14 cellular contexts compared by ENCODE assay signal in the genomic region with DNA sequence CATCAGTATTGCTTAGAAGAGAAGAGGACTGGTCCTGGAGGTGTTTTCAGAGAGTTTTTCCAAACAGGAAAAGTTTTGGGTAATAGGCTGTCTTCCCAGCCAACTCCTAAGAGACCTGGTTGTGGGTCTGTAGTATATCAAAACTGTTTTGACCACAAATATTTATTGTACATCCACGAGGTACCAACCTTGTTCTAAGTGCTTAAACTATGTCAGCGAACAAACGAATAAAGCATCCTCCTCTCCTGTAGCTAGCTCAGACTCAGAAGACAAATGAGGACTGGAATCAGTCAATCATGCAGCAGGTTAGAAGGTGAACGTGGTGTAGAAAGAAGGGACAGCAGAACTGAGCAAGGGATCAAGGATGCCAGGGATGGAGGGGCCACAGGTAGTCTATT.
DNase-seq lines count a peak whose midpoint lies in the region; ATAC-seq and TF ChIP-seq lines count a peak whose summit lies in the region.
"Had no signal": no experiment of that assay in that cellular context is flagged by ENCODE, and none has a peak within 500 bp of the region (broad histone marks: within the 10 kb centered on the region; RNA-seq: fewer than 3 reads in every experiment).

No MANE protein-coding gene starts in this region.

- ATAC-seq in stimulated activated naive CD8-positive, alpha-beta T cell treated with anti-CD3 and anti-CD28 coated beads, Interleukin-15, amount 100 ng/mL, for 72 hours = peak; percentile 46

- peaks cover 5% of the 10 kb centered on the region for H3K9me3 Mint-ChIP-seq in activated naive CD4-positive, alpha-beta T cell treated with anti-CD3 and anti-CD28 coated beads for 36 hours
- H3K9me3 Mint-ChIP-seq in chondrocyte (ENCODE audit: low read depth) (peaks cover 7% of the 10 kb centered on the region), endothelial cell (ENCODE audit: unreplicated experiment) (no peaks in the 10 kb centered on the region)
- H3K9me3 Mint-ChIP-seq in stimulated activated naive CD8-positive, alpha-beta T cell treated with anti-CD3 and anti-CD28 coated beads, Interleukin-15, amount 100 ng/mL, for 72 hours = peaks cover 6 to 10% of the 10 kb centered on the region in 2 donors

- peak overlapping the region; percentile 70 for H3K27ac ChIP-seq in SJCRH30

- no peak for DNase-seq in activated naive CD4-positive, alpha-beta T cell treated with anti-CD3 and anti-CD28 coated beads for 36 hours
- DNase-seq in activated naive CD4-positive, alpha-beta T cell treated with Interleukin-2 at 50 U/mL for 16 hours = no peak
- DNase-seq in SJCRH30 (no peak), chondrocyte (ENCODE audit: low spot score) (no peak), NCI-H1048 (lab: John Stamatoyannopoulos, UW) (no peak), endothelial cell (ENCODE audit: low spot score) (no peak)
- DNase-seq in stimulated activated naive CD8-positive, alpha-beta T cell treated with anti-CD3 and anti-CD28 coated beads, Interleukin-15, amount 100 ng/mL, for 72 hours = no peak
- no peak for DNase-seq in activated effector memory CD4-positive, alpha-beta T cell treated with anti-CD3 and anti-CD28 coated beads, Interleukin-2, amount 50 U/mL, for 16 hours
- DNase-seq: GOT3, Karpas-422, mammary epithelial cell, NCI-H1417 treated with DMSO at 0.1 percent for 48 hours, retina had no signal

- no peaks in the 10 kb centered on the region for H3K27me3 Mint-ChIP-seq in activated naive CD4-positive, alpha-beta T cell treated with anti-CD3 and anti-CD28 coated beads for 36 hours (ENCODE audit: low read depth)
- H3K27me3 Mint-ChIP-seq in chondrocyte (ENCODE audit: low read depth) = peaks cover 30% of the 10 kb centered on the region
- no peaks in the 10 kb centered on the region for H3K27me3 Mint-ChIP-seq in stimulated activated naive CD8-positive, alpha-beta T cell treated with anti-CD3 and anti-CD28 coated beads, Interleukin-15, amount 100 ng/mL, for 72 hours
- peaks cover 5% of the 10 kb centered on the region for H3K27me3 Mint-ChIP-seq in endothelial cell (ENCODE audit: unreplicated experiment)

- peaks cover 12% of the 10 kb centered on the region for H3K4me1 Mint-ChIP-seq in activated naive CD4-positive, alpha-beta T cell treated with anti-CD3 and anti-CD28 coated beads for 36 hours (ENCODE audit: low read depth)
- H3K4me1 Mint-ChIP-seq in chondrocyte (ENCODE audit: low read depth) (peaks cover 4% of the 10 kb centered on the region), endothelial cell (ENCODE audit: unreplicated experiment) (peaks cover 5% of the 10 kb centered on the region)
- peaks cover 31% of the 10 kb centered on the region for H3K4me1 Mint-ChIP-seq in stimulated activated naive CD8-positive, alpha-beta T cell treated with anti-CD3 and anti-CD28 coated beads, Interleukin-15, amount 100 ng/mL, for 72 hours
- H3K4me1 Mint-ChIP-seq: brain had no signal

- no peaks in the 10 kb centered on the region for H3K36me3 ChIP-seq in SJCRH30

- H3K4me3 Mint-ChIP-seq in activated naive CD4-positive, alpha-beta T cell treated with anti-CD3 and anti-CD28 coated beads for 36 hours = peak overlapping the region; percentile 72
- peak overlapping the region; percentile 13 for H3K4me3 Mint-ChIP-seq in chondrocyte (ENCODE audit: unreplicated experiment)
- H3K4me3 Mint-ChIP-seq in stimulated activated naive CD8-positive, alpha-beta T cell treated with anti-CD3 and anti-CD28 coated beads, Interleukin-15, amount 100 ng/mL, for 72 hours = peak overlapping the region; percentile 79 to 86
- H3K4me3 Mint-ChIP-seq in endothelial cell (ENCODE audit: unreplicated experiment) = no peak overlapping the region

- no peak overlapping the region for H3K4me3 ChIP-seq in SJCRH30

- H3K27ac Mint-ChIP-seq in activated naive CD4-positive, alpha-beta T cell treated with anti-CD3 and anti-CD28 coated beads for 36 hours = no peak overlapping the region
- H3K27ac Mint-ChIP-seq in chondrocyte (ENCODE audit: unreplicated experiment) (no peak overlapping the region), endothelial cell (ENCODE audit: unreplicated experiment) (no peak overlapping the region)
- H3K27ac Mint-ChIP-seq in stimulated activated naive CD8-positive, alpha-beta T cell treated with anti-CD3 and anti-CD28 coated beads, Interleukin-15, amount 100 ng/mL, for 72 hours = peak overlapping the region; percentile 84 to 91
- H3K27ac Mint-ChIP-seq: brain had no signal

- peaks cover 2% of the 10 kb centered on the region; the same call in 1 of the 2 replicates for H3K4me1 ChIP-seq in SJCRH30

- H3K9me3 ChIP-seq in SJCRH30 (replicated peaks) = no peaks in the 10 kb centered on the region

- no peaks in the 10 kb centered on the region for H3K36me3 Mint-ChIP-seq in activated naive CD4-positive, alpha-beta T cell treated with anti-CD3 and anti-CD28 coated beads for 36 hours (ENCODE audit: low read depth)
- H3K36me3 Mint-ChIP-seq in chondrocyte (ENCODE audit: low read depth) (peaks cover 1% of the 10 kb centered on the region), endothelial cell (ENCODE audit: low read depth, unreplicated experiment) (peaks cover 3% of the 10 kb centered on the region)
- H3K36me3 Mint-ChIP-seq: brain had no signal

- intact Hi-C loops in activated naive CD4-positive, alpha-beta T cell treated with anti-CD3 and anti-CD28 coated beads for 36 hours (cut with micrococcal nuclease) = no loop called here

- CTCF ChIA-PET in activated naive CD4-positive, alpha-beta T cell treated with anti-CD3 and anti-CD28 coated beads for 36 hours (lab: Charles Lee) = interaction anchor here (0.6 to 3.5 kb wide), 7 partner anchors 9 to 150 kb away, joined by 3 to 23 read pairs (median 5); partner anchors contain the start of gene MKI67

- no peaks in the 10 kb centered on the region for H3K27me3 ChIP-seq in SJCRH30

- TF ChIP-seq CTCF in chondrocyte (IDR thresholded peaks at IDR 0.05) (no peak), endothelial cell (IDR thresholded peaks at IDR 0.05; ENCODE audit: unreplicated experiment) (no peak)

Comparison
In these comparisons a context has a peak if more than half of its experiments do, and no peak if none do; other contexts are left out.
1. H3K27ac Mint-ChIP-seq: peak in stimulated activated naive CD8-positive, alpha-beta T cell treated with anti-CD3 and anti-CD28 coated beads, Interleukin-15, amount 100 ng/mL, for 72 hours (2 of 2); none in activated naive CD4-positive, alpha-beta T cell treated with anti-CD3 and anti-CD28 coated beads for 36 hours (single experiment), chondrocyte (single experiment) and endothelial cell (single experiment).